Comparison of ENCODE assay signal across 21 cellular contexts in genomic region chr3:169641167-169641566, GRCh38. TPM values are rescaled to one million over a fixed set of nuclear protein-coding genes. Genes with fewer than 3 reads are reported as not detected.
"Had no signal": no experiment of that assay in that cellular context is flagged by ENCODE, and none has a peak within 500 bp of the region (broad histone marks: within the 10 kb centered on the region; RNA-seq: fewer than 3 reads in every experiment).

No MANE protein-coding gene starts in this region.

- H3K27ac ChIP-seq: heart left ventricle, neural progenitor cell, ovary, prostate gland, right lobe of liver, spleen, testis had no signal

- H3K27me3 ChIP-seq: heart left ventricle, neural progenitor cell, ovary, right lobe of liver, spleen, testis had no signal

- H3K4me1 ChIP-seq: neural progenitor cell, prostate gland, right lobe of liver, spleen, testis had no signal

- H3K36me3 ChIP-seq: heart left ventricle, neural progenitor cell, ovary, prostate gland, right lobe of liver, spleen had no signal

- DNase-seq: cerebellar nuclear complex; dermis blood vessel endothelial cell; effector CD8-positive, alpha-beta T cell; heart left ventricle; hypothalamus; kidney glomerular epithelial cell; mammary epithelial cell; nucleus accumbens; ovary; right lobe of liver; spleen; stimulated activated CD4-positive, alpha-beta T cell treated with anti-CD3 and anti-CD28 coated beads, Interleukin-15, amount 100 ng/mL, for 24 hours; stimulated activated CD4-positive, alpha-beta T cell treated with anti-CD3 and anti-CD28 coated beads, Interleukin-1b, Interleukin-23, amount 100 ng/mL, for 48 hours; stimulated activated CD4-positive, alpha-beta T cell treated with anti-CD3 and anti-CD28 coated beads, Interleukin-4, amount 100 ng/mL, for 24 hours; testis; trophoblast cell had no signal

- H3K4me3 ChIP-seq: heart left ventricle, neural progenitor cell, ovary, prostate gland, right lobe of liver, spleen, testis had no signal

- ATAC-seq: heart left ventricle; left lobe of liver; natural killer cell treated with Interleukin-12 subunit alpha and Interleukin-12 subunit beta and Interleukin-15 and Interleukin-18, amount 100 ng/mL, for 72 hours; right lobe of liver; stimulated activated memory B cell treated with anti-CD40 and anti-IgM and Interleukin-4, amounts not matched to agents 10 μg/mL and 1 μg/mL and 100 μg/mL, for 72 hours had no signal

- H3K9ac ChIP-seq: neural progenitor cell had no signal

- H3K9me3 ChIP-seq: ovary, prostate gland, right lobe of liver, testis had no signal

RNA-seq across cellular contexts. Expression of gene MECOM, which starts 22.3 kb away (rescaled TPM):
- total RNA-seq: natural killer cell treated with Interleukin-12 subunit alpha and Interleukin-12 subunit beta and Interleukin-15 and Interleukin-18, amount 100 ng/mL, for 72 hours had no signal
